ENCODE assay signal across 16 cellular contexts in genomic region chr4:94567811-94568210, GRCh38.
A peak's percentile ranks its signal among the peaks of the same experiment; 100 is the strongest.
DNase-seq lines count a peak whose midpoint lies in the region; ATAC-seq and TF ChIP-seq lines count a peak whose summit lies in the region.
"Had no signal": no experiment of that assay in that cellular context is flagged by ENCODE, and none has a peak within 500 bp of the region (broad histone marks: within the 10 kb centered on the region; RNA-seq: fewer than 3 reads in every experiment).

No MANE protein-coding gene starts in this region.

- H3K27me3 ChIP-seq in cardiac muscle cell, result no peaks in the 10 kb centered on the region
- no peaks in the 10 kb centered on the region for H3K27me3 ChIP-seq in MG63
- no peaks in the 10 kb centered on the region for H3K27me3 ChIP-seq in psoas muscle (ENCODE audit: insufficient read depth in 3 of 3, low read length in 2 of 3)
- H3K27me3 ChIP-seq: SJCRH30 had no signal

- H3K4me1 ChIP-seq in cardiac muscle cell (ENCODE audit: low read depth), result peaks cover 38% of the 10 kb centered on the region
- H3K4me1 ChIP-seq in psoas muscle, result peaks cover 61% of the 10 kb centered on the region
- H3K4me1 ChIP-seq: SJCRH30 had no signal

- H3K27me3 Mint-ChIP-seq in activated CD4-positive, alpha-beta T cell treated with anti-CD3 and anti-CD28 coated beads for 36 hours, result no peaks in the 10 kb centered on the region
- H3K27me3 Mint-ChIP-seq: naive B cell had no signal

- CTCF ChIA-PET in activated CD4-positive, alpha-beta T cell treated with anti-CD3 and anti-CD28 coated beads for 36 hours (lab: Charles Lee), result no interaction called here

- TF ChIP-seq CTCF in cardiac muscle cell (IDR thresholded peaks at IDR 0.05; ENCODE audit: low read depth, low read length), result no peak
- TF ChIP-seq CTCF in psoas muscle (IDR thresholded peaks at IDR 0.05), result no peak

- H3K36me3 ChIP-seq in cardiac muscle cell (no peaks in the 10 kb centered on the region), MG63 (no peaks in the 10 kb centered on the region), psoas muscle (ENCODE audit: insufficient read depth in 1 of 2, low read depth in 1 of 2) (peaks cover 0 to 3% of the 10 kb centered on the region in 2 donors)
- H3K36me3 ChIP-seq: SJCRH30 had no signal

- DNase-seq in cardiac muscle cell (ENCODE audit: low read depth in 1 of 2, low spot score in 1 of 2) (no peak), left cardiac atrium (no peak), MG63 (no peak), psoas muscle (no peak), glomerular visceral epithelial cell (ENCODE audit: extremely low spot score) (no peak)
- no peak for DNase-seq in activated CD4-positive, alpha-beta T cell treated with anti-CD3 and anti-CD28 coated beads for 36 hours
- no peak for DNase-seq in activated naive CD4-positive, alpha-beta T cell treated with anti-CD3 and anti-CD28 coated beads, Interleukin-2, amount 50 U/mL, for 72 hours (ENCODE audit: low spot score in 2 of 2)
- DNase-seq: activated naive CD4-positive, alpha-beta T cell; GOT3; naive B cell; NCI-H226; SJCRH30; stimulated activated CD4-positive, alpha-beta T cell treated with anti-CD3 and anti-CD28 coated beads, Interleukin-12 subunit alpha, Interleukin-12 subunit beta, amount 100 ng/mL, for 4 hours had no signal

- POLR2A ChIA-PET in activated CD4-positive, alpha-beta T cell treated with anti-CD3 and anti-CD28 coated beads for 36 hours (lab: Charles Lee), result interaction anchor here (0.6 kb wide), 1 partner anchor 37 kb away, joined by 4 read pairs; no protein-coding TSS in a partner anchor

- no peak for ATAC-seq in left cardiac atrium
- peak; percentile 82 for ATAC-seq in HG02610 (IDR thresholded peaks at IDR 0.05; ENCODE audit: unreplicated experiment)
- ATAC-seq in psoas muscle, result no peak
- no peak for ATAC-seq in activated CD4-positive, alpha-beta T cell treated with anti-CD3 and anti-CD28 coated beads for 36 hours
- no peak for ATAC-seq in activated naive CD4-positive, alpha-beta T cell treated with anti-CD3 and anti-CD28 coated beads, Interleukin-2, amount 50 U/mL, for 72 hours
- ATAC-seq: activated CD4-positive, CD25-positive, alpha-beta regulatory T cell treated with anti-CD3 and anti-CD28 coated beads, Interleukin-2, amount 50 U/mL, for 24 hours; stimulated activated effector memory CD8-positive, alpha-beta T cell treated with anti-CD3 and anti-CD28 coated beads, Interleukin-12 subunit alpha, Interleukin-12 subunit beta, amount 100 ng/mL, for 72 hours had no signal

- intact Hi-C loops in left cardiac atrium (cut with DNase I) (no loop called here), psoas muscle (cut with DNase I) (no loop called here)
- intact Hi-C loops in activated CD4-positive, alpha-beta T cell treated with anti-CD3 and anti-CD28 coated beads for 36 hours (cut with DNase I, micrococcal nuclease), result no loop called here

- no peaks in the 10 kb centered on the region for H3K9me3 ChIP-seq in cardiac muscle cell (ENCODE audit: low read depth)
- no peaks in the 10 kb centered on the region for H3K9me3 ChIP-seq in MG63
- no peaks in the 10 kb centered on the region for H3K9me3 ChIP-seq in psoas muscle
- H3K9me3 ChIP-seq: SJCRH30 had no signal

- no peak overlapping the region for H3K4me3 Mint-ChIP-seq in activated CD4-positive, alpha-beta T cell treated with anti-CD3 and anti-CD28 coated beads for 36 hours
- H3K4me3 Mint-ChIP-seq: stimulated activated effector memory CD8-positive, alpha-beta T cell treated with anti-CD3 and anti-CD28 coated beads, Interleukin-12 subunit alpha, Interleukin-12 subunit beta, amount 100 ng/mL, for 72 hours had no signal

- H3K27ac ChIP-seq in cardiac muscle cell (peak overlapping the region; percentile 44), psoas muscle (peak overlapping the region; percentile 11)
- H3K27ac ChIP-seq: SJCRH30 had no signal

- 34 to 43% (median 41%) methylated on average over 5 of the region's 5 CpGs for WGBS in psoas muscle, 3 donors

- H3K27ac Mint-ChIP-seq in activated CD4-positive, alpha-beta T cell treated with anti-CD3 and anti-CD28 coated beads for 36 hours, result no peak overlapping the region
- H3K27ac Mint-ChIP-seq in activated naive CD4-positive, alpha-beta T cell treated with anti-CD3 and anti-CD28 coated beads, Interleukin-2, amount 50 U/mL, for 72 hours, result no peak overlapping the region
- H3K27ac Mint-ChIP-seq: naive B cell; stimulated activated effector memory CD8-positive, alpha-beta T cell treated with anti-CD3 and anti-CD28 coated beads, Interleukin-12 subunit alpha, Interleukin-12 subunit beta, amount 100 ng/mL, for 72 hours had no signal

- no peaks in the 10 kb centered on the region for H3K36me3 Mint-ChIP-seq in activated CD4-positive, alpha-beta T cell treated with anti-CD3 and anti-CD28 coated beads for 36 hours (ENCODE audit: low read depth)
- H3K36me3 Mint-ChIP-seq in activated naive CD4-positive, alpha-beta T cell treated with anti-CD3 and anti-CD28 coated beads, Interleukin-2, amount 50 U/mL, for 72 hours, result no peaks in the 10 kb centered on the region
- H3K36me3 Mint-ChIP-seq: naive B cell; stimulated activated effector memory CD8-positive, alpha-beta T cell treated with anti-CD3 and anti-CD28 coated beads, Interleukin-12 subunit alpha, Interleukin-12 subunit beta, amount 100 ng/mL, for 72 hours had no signal

- H3K9me3 Mint-ChIP-seq in activated CD4-positive, alpha-beta T cell treated with anti-CD3 and anti-CD28 coated beads for 36 hours (ENCODE audit: low read depth), result no peaks in the 10 kb centered on the region
- no peaks in the 10 kb centered on the region for H3K9me3 Mint-ChIP-seq in activated naive CD4-positive, alpha-beta T cell treated with anti-CD3 and anti-CD28 coated beads, Interleukin-2, amount 50 U/mL, for 72 hours
- H3K9me3 Mint-ChIP-seq: stimulated activated effector memory CD8-positive, alpha-beta T cell treated with anti-CD3 and anti-CD28 coated beads, Interleukin-12 subunit alpha, Interleukin-12 subunit beta, amount 100 ng/mL, for 72 hours had no signal

- peaks cover 4% of the 10 kb centered on the region for H3K4me1 Mint-ChIP-seq in activated CD4-positive, alpha-beta T cell treated with anti-CD3 and anti-CD28 coated beads for 36 hours

- H3K4me3 ChIP-seq in cardiac muscle cell, result no peak overlapping the region
- H3K4me3 ChIP-seq in MG63, result peak overlapping the region; percentile 14; the same call in 1 of the 2 replicates
- no peak overlapping the region for H3K4me3 ChIP-seq in psoas muscle
- H3K4me3 ChIP-seq: SJCRH30 had no signal
